In the genomic region with DNA sequence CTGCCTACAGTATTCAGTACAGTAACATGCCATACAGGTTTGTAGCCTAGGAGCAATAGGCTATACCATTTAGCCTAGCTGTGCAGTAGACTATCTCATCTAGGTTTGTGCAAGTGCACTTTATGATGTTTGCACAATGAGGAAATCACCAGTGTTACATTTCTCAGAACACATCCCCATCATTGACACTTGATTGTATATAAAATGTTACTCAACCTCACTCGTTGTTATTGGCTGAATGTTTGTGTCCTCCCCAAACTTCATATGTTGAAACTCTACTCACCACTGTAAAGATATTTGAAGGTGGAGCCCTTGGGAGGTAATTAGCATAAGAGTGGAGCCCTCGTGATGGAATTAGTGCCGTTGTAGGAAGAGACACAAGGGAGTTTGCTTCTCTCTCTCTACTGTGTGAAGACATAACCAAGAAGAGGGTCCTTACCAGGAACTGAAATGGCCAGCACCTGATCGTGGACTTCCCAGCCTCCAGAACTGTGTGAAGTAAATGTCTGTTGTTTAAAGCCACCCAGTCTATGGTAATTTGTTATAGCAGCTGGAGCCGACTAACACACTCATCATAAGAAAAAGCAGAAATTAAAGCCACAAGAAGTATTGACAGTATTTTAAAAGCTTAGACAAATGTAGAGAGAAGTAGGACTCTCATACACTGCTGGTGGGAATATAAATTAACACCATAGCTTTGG, we compare ENCODE assay signal across 25 cellular contexts. TPM values are rescaled to one million over a fixed set of nuclear protein-coding genes. Genes with fewer than 3 reads are reported as not detected.
DNase-seq lines count a peak whose midpoint lies in the region; ATAC-seq and TF ChIP-seq lines count a peak whose summit lies in the region.
"Had no signal": no experiment of that assay in that cellular context is flagged by ENCODE, and none has a peak within 500 bp of the region (broad histone marks: within the 10 kb centered on the region; RNA-seq: fewer than 3 reads in every experiment).

No MANE protein-coding gene starts in this region.

- no peak overlapping the region for H3K9ac ChIP-seq in BLaER1 treated with 17β-estradiol and CSF1 and Interleukin-3, amounts not matched to agents 10 nM and 100 nM
- H3K9ac ChIP-seq: BLaER1 had no signal

- H3K27ac ChIP-seq in BLaER1 treated with 17β-estradiol and CSF1 and Interleukin-3, amounts not matched to agents 10 nM and 100 nM, result no peak overlapping the region; a peak in 1 of 22 replicates
- no peak overlapping the region for H3K27ac ChIP-seq in HEK293 (ENCODE audit: extremely low read depth, low read depth, low read length)
- H3K27ac ChIP-seq: BLaER1, foreskin keratinocyte, tibial artery had no signal

- ATAC-seq in GM18502 (IDR thresholded peaks at IDR 0.05; ENCODE audit: poor library complexity, unreplicated experiment), result no peak
- ATAC-seq: esophagus mucosa, foreskin keratinocyte, left lobe of liver had no signal

- no peak for TF ChIP-seq CTCF in HEK293 (tag by site-specific recombination; IDR thresholded peaks at IDR 0.05)

- POLR2A ChIA-PET in HEK293 (lab: Yijun Ruan, JAX), result no interaction called here

- H3K4me2 ChIP-seq in BLaER1 treated with 17β-estradiol and CSF1 and Interleukin-3, amounts not matched to agents 10 nM and 100 nM, result peak overlapping the region in 8 of 11 experiments; percentile 2 to 89 (median 24); a peak in 11 of 22 replicates

- H3K27me3 ChIP-seq in BLaER1 treated with 17β-estradiol and CSF1 and Interleukin-3, amounts not matched to agents 10 nM and 100 nM, result no peaks in the 10 kb centered on the region
- H3K27me3 ChIP-seq: BLaER1, foreskin keratinocyte, tibial artery had no signal

- DNase-seq in NCI-H510A (lab: John Stamatoyannopoulos, UW) (peak; percentile 38), SKM-1 treated with dmso at 0.1 percent for 144 hours (lab: John Stamatoyannopoulos, UW; ENCODE audit: unreplicated experiment) (peak; percentile 30), posterior vena cava (ENCODE audit: low spot score) (no peak), SHP77 (lab: John Stamatoyannopoulos, UW) (no peak)
- no peak for DNase-seq in activated CD8-positive, alpha-beta memory T cell treated with anti-CD3 and anti-CD28 coated beads, Interleukin-2, amount 50 U/mL, for 48 hours
- DNase-seq: activated CD8-positive, alpha-beta memory T cell treated with anti-CD3 and anti-CD28 coated beads for 24 hours; activated naive CD4-positive, alpha-beta T cell treated with Interleukin-2 at 50 U/mL for 16 hours; activated T-cell treated with anti-CD3 and anti-CD28 coated beads, Interleukin-2, amount 50 U/mL, for 48 hours; amniotic stem cell; Calu3; effector CD4-positive, alpha-beta T cell; foreskin keratinocyte; H7; mesenchymal stem cell; NCI-H1417 treated with DMSO at 0.1 percent for 48 hours; NCI-H526 treated with DMSO at 0.1 percent for 48 hours; SHP77 treated with DMSO at 0.1 percent for 48 hours; stimulated activated CD4-positive, alpha-beta T cell treated with anti-CD3 and anti-CD28 coated beads, Interleukin-4, amount 100 ng/mL, for 1 hour; tibial artery had no signal

- H3K36me3 ChIP-seq in BLaER1 treated with 17β-estradiol and CSF1 and Interleukin-3, amounts not matched to agents 10 nM and 100 nM, result 0 out of 22 replicates have a peak, but pooled peaks cover 0 to 4% (median 0%) of the 10 kb centered on the region in 11 experiments
- H3K36me3 ChIP-seq in HEK293 (ENCODE audit: control insufficient read depth in 2 of 2, insufficient read depth in 1 of 2, low read length in 2 of 2), result no peaks in the 10 kb centered on the region
- H3K36me3 ChIP-seq: BLaER1, tibial artery had no signal

- peaks cover 5 to 11% (median 9%) of the 10 kb centered on the region in 11 experiments; a peak in 18 of 22 replicates for H4K20me1 ChIP-seq in BLaER1 treated with 17β-estradiol and CSF1 and Interleukin-3, amounts not matched to agents 10 nM and 100 nM

- H3K9me3 ChIP-seq in BLaER1 treated with 17β-estradiol and CSF1 and Interleukin-3, amounts not matched to agents 10 nM and 100 nM (replicated peaks in 1 of 11), result no peaks in the 10 kb centered on the region
- H3K9me3 ChIP-seq in HEK293 (ENCODE audit: control insufficient read depth, insufficient read depth, low read depth, low read length), result no peaks in the 10 kb centered on the region
- H3K9me3 ChIP-seq: BLaER1, tibial artery had no signal

- intact Hi-C loops in posterior vena cava (cut with DNase I), result loop anchor here in 1 of 2 donors (10.0 kb wide), 1 partner anchor 324 kb away; no protein-coding TSS in a partner anchor

- peaks cover 36 to 68% (median 54%) of the 10 kb centered on the region in 10 experiments for H3K4me1 ChIP-seq in BLaER1 treated with 17β-estradiol and CSF1 and Interleukin-3, amounts not matched to agents 10 nM and 100 nM
- H3K4me1 ChIP-seq in HEK293 (ENCODE audit: control insufficient read depth, insufficient read depth, low read length), result peaks cover 4% of the 10 kb centered on the region; the same call in 1 of the 2 replicates
- H3K4me1 ChIP-seq: foreskin keratinocyte had no signal

- no peak overlapping the region for H3K4me3 ChIP-seq in BLaER1 treated with 17β-estradiol and CSF1 and Interleukin-3, amounts not matched to agents 10 nM and 100 nM
- H3K4me3 ChIP-seq in HEK293 (ENCODE audit: low read depth, low read length), result no peak overlapping the region
- H3K4me3 ChIP-seq: BLaER1, tibial artery had no signal

- CTCF ChIA-PET in HEK293 (lab: Yijun Ruan, JAX), result interaction anchor here (0.6 to 1.2 kb wide), 3 partner anchors 86 to 321 kb away, joined by 3 to 4 read pairs (median 4); no protein-coding TSS in a partner anchor

TF ChIP-seq in HEK293, 187 proteins besides CTCF, POLR2A, EP300 and RAD21 (continues in another document):
- TF ChIP-seq ZNF16 (tag by site-specific recombination; IDR thresholded peaks at IDR 0.05; ENCODE audit: low read depth) (no peak), ZNF792 (tag by site-specific recombination; IDR thresholded peaks at IDR 0.05) (no peak), ZNF707 (tag by site-specific recombination; IDR thresholded peaks at IDR 0.05) (no peak), ZNF626 (tag by site-specific recombination; IDR thresholded peaks at IDR 0.05) (no peak), ZSCAN16 (tag by site-specific recombination; IDR thresholded peaks at IDR 0.05) (no peak), SETDB1 (IDR thresholded peaks at IDR 0.05; ENCODE audit: insufficient read length, low read length) (no peak), BCL11A (tag by site-specific recombination; IDR thresholded peaks at IDR 0.05; ENCODE audit: low read depth) (no peak), ZEB2 (tag by site-specific recombination; IDR thresholded peaks at IDR 0.05) (no peak), ZNF138 (tag by site-specific recombination; IDR thresholded peaks at IDR 0.05; ENCODE audit: borderline replicate concordance) (no peak), ZNF423 (tag by site-specific recombination; IDR thresholded peaks at IDR 0.05) (no peak), ZNF585B (tag by site-specific recombination; IDR thresholded peaks at IDR 0.05) (no peak), ZNF341 (tag by site-specific recombination; IDR thresholded peaks at IDR 0.05; ENCODE audit: low read depth) (no peak), ZNF175 (tag by site-specific recombination; IDR thresholded peaks at IDR 0.05) (no peak), ZNF621 (tag by site-specific recombination; IDR thresholded peaks at IDR 0.05) (no peak), KLF9 (tag by site-specific recombination; IDR thresholded peaks at IDR 0.05; ENCODE audit: low read depth) (no peak), ZNF623 (tag by site-specific recombination; IDR thresholded peaks at IDR 0.05) (no peak), OSR2 (tag by site-specific recombination; IDR thresholded peaks at IDR 0.05) (no peak)
- TF ChIP-seq, protein P1, sequence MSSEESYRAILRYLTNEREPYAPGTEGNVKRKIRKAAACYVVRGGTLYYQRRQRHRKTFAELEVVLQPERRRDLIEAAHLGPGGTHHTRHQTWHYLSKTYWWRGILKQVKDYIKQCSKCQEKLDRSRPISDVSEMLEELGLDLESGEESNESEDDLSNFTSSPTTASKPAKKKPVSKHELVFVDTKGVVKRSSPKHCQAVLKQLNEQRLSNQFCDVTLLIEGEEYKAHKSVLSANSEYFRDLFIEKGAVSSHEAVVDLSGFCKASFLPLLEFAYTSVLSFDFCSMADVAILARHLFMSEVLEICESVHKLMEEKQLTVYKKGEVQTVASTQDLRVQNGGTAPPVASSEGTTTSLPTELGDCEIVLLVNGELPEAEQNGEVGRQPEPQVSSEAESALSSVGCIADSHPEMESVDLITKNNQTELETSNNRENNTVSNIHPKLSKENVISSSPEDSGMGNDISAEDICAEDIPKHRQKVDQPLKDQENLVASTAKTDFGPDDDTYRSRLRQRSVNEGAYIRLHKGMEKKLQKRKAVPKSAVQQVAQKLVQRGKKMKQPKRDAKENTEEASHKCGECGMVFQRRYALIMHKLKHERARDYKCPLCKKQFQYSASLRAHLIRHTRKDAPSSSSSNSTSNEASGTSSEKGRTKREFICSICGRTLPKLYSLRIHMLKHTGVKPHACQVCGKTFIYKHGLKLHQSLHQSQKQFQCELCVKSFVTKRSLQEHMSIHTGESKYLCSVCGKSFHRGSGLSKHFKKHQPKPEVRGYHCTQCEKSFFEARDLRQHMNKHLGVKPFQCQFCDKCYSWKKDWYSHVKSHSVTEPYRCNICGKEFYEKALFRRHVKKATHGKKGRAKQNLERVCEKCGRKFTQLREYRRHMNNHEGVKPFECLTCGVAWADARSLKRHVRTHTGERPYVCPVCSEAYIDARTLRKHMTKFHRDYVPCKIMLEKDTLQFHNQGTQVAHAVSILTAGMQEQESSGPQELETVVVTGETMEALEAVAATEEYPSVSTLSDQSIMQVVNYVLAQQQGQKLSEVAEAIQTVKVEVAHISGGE (tag by site-specific recombination; conservative IDR thresholded peaks at IDR 0.05; ENCODE audit: low read depth), result no peak

RNA-seq across cellular contexts. Expression of gene MED13L, which starts 3.2 kb away (rescaled TPM):
- total RNA-seq in posterior vena cava, result 100 to 1,000 TPM; 133 to 176 TPM

Comparison
In these comparisons a context has a peak if more than half of its experiments do, and no peak if none do; other contexts are left out.
1. DNase-seq: peak in NCI-H510A (single experiment) and SKM-1 treated with dmso at 0.1 percent for 144 hours (single experiment); none in activated CD8-positive, alpha-beta memory T cell treated with anti-CD3 and anti-CD28 coated beads, Interleukin-2, amount 50 U/mL, for 48 hours (single experiment), posterior vena cava (single experiment) and SHP77 (0 of 2).